1 cellular context compared by ENCODE assay signal in the genomic region with DNA sequence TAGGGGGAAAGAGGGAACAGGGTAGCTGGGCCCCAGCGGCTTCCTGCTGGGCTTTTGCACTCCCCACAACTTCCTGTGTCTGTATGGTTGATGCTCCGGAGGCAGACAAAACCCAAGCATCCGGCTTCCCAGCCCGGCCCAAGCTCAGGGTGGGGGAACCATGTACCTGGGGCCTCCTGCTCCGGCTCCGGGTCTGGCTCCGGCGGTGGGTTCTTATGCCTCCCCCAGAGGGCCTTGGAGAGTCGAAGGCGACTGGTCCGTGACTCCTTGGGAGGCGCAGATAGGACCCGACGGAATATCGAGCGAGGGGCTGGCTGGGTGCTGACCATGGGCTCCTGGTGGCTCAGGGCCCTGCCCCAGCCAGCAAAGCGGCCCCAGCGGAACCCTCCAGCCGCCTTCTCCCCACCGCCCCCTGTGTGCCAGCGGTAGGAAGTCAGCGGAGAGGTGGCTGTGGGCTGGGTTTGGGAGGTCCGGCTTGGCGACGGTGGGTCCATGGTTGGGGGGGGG.
TF ChIP-seq lines count a peak whose summit lies in the region.

No MANE protein-coding gene starts in this region.

TF ChIP-seq in WTC11, 78 proteins besides CTCF, POLR2A, EP300 and RAD21 (continued from another document):
- TF ChIP-seq ATF3 (CRISPR knock-in tag; conservative IDR thresholded peaks at IDR 0.05) (no peak), AR (CRISPR knock-in tag; IDR thresholded peaks at IDR 0.05) (no peak), TCF7 (CRISPR knock-in tag; IDR thresholded peaks at IDR 0.05; ENCODE audit: low read depth) (no peak), NR2C2 (CRISPR knock-in tag; IDR thresholded peaks at IDR 0.05) (no peak)
